ENCODE assay signal across 9 cellular contexts in the genomic region with DNA sequence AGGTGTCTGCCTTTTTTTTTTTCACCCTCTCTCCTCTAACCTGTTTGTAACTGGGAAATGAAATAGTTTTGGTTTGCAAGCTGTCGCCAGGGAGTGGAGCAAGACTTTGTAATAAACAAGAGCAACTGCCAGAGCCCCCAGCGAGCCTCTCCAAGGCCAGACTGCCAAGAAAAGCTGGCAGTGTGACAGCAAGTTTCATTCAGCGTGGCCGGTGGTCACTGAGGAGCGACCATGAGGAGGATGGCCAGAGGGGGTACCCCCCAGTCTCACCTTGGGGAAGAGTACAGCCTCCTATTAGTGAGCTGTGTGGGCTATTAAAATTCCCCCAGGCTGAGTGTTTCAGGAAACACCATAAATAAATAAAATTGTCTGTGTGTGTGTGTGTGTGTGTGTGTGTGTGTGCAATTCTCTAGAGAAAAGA.
DNase-seq lines count a peak whose midpoint lies in the region; ATAC-seq, FAIRE-seq and TF ChIP-seq lines count a peak whose summit lies in the region.
"Had no signal": no experiment of that assay in that cellular context is flagged by ENCODE, and none has a peak within 500 bp of the region (broad histone marks: within the 10 kb centered on the region; RNA-seq: fewer than 3 reads in every experiment).

No MANE protein-coding gene starts in this region.

- peak overlapping the region; percentile 23 for H3K4me3 ChIP-seq in choroid plexus epithelial cell (ENCODE audit: low read depth, low read length)

- DNase-seq in NOMO-1 treated with DMSO at 0.1 percent for 48 hours (lab: John Stamatoyannopoulos, UW; ENCODE audit: unreplicated experiment): peak; percentile 27
- no peak for DNase-seq in NOMO-1 treated with dmso at 0.1 percent for 144 hours (lab: John Stamatoyannopoulos, UW; ENCODE audit: unreplicated experiment)
- DNase-seq in choroid plexus epithelial cell (ENCODE audit: low read depth): peak; percentile 90
- DNase-seq in midbrain (lab: John Stamatoyannopoulos, UW): peak; percentile 72
- DNase-seq in urothelium cell line (ENCODE audit: low spot score): peak; percentile 52
- DNase-seq: DND-41 had no signal

- peak; percentile 12 for TF ChIP-seq CTCF in choroid plexus epithelial cell (conservative IDR thresholded peaks at IDR 0.05; ENCODE audit: low read depth, low read length)

- ATAC-seq in GM21528 (IDR thresholded peaks at IDR 0.05; ENCODE audit: low FRiP score, unreplicated experiment): no peak
- no peak for ATAC-seq in HG03159 (IDR thresholded peaks at IDR 0.05; ENCODE audit: unreplicated experiment)
- ATAC-seq in GM21526 (IDR thresholded peaks at IDR 0.05; ENCODE audit: low FRiP score, unreplicated experiment): no peak

- FAIRE-seq in urothelium cell line (lab: Jason Lieb, UNC): no peak
